Comparison of ENCODE assay signal across 14 cellular contexts in genomic region chr9:112279501-112279900, GRCh38. TPM values are rescaled to one million over a fixed set of nuclear protein-coding genes. Genes with fewer than 3 reads are reported as not detected.
DNase-seq lines count a peak whose midpoint lies in the region; ATAC-seq and TF ChIP-seq lines count a peak whose summit lies in the region.
"Had no signal": no experiment of that assay in that cellular context is flagged by ENCODE, and none has a peak within 500 bp of the region (broad histone marks: within the 10 kb centered on the region; RNA-seq: fewer than 3 reads in every experiment).

No MANE protein-coding gene starts in this region.

- no peaks in the 10 kb centered on the region for H3K36me3 ChIP-seq in GM23338 (ENCODE audit: insufficient read depth)
- no peaks in the 10 kb centered on the region for H3K36me3 ChIP-seq in testis (ENCODE audit: low read depth, missing control alignments)
- H3K36me3 ChIP-seq: HAP-1 had no signal

- H3F3A ChIP-seq in GM23338 (replicated peaks; ENCODE audit: low read depth), result no peaks in the 10 kb centered on the region

- ATAC-seq in activated T-cell treated with anti-CD3 and anti-CD28 coated beads, Interleukin-2, amount 50 U/mL, for 72 hours (replicated peaks in 1 of 2), result peak; percentile 29 to 65
- no peak for ATAC-seq in GM23338
- ATAC-seq in activated T-helper 17 cell treated with anti-CD3 and anti-CD28 coated beads, Interleukin-2, amount 50 U/mL, for 72 hours (replicated peaks), result peak; percentile 26

- H3K27ac ChIP-seq in GM23338 (ENCODE audit: low read depth), result no peak overlapping the region
- H3K27ac ChIP-seq in testis, result no peak overlapping the region
- H3K27ac ChIP-seq: GM23248 had no signal

- H3K4me1 ChIP-seq in GM23338 (ENCODE audit: insufficient read depth) (peaks cover 13% of the 10 kb centered on the region; the same call in 1 of the 2 replicates), testis (no peaks in the 10 kb centered on the region)
- H3K4me1 ChIP-seq: HAP-1 had no signal

- no peak overlapping the region for H3K4me3 Mint-ChIP-seq in activated T-cell treated with anti-CD3 and anti-CD28 coated beads, Interleukin-2, amount 50 U/mL, for 72 hours
- no peak overlapping the region for H3K4me3 Mint-ChIP-seq in GM23338
- no peak overlapping the region for H3K4me3 Mint-ChIP-seq in activated T-helper 17 cell treated with anti-CD3 and anti-CD28 coated beads, Interleukin-2, amount 50 U/mL, for 72 hours
- H3K4me3 Mint-ChIP-seq: CD4-positive, alpha-beta memory T cell; HFFc6 had no signal

- no peak for DNase-seq in activated T-cell treated with anti-CD3 and anti-CD28 coated beads, Interleukin-2, amount 50 U/mL, for 72 hours
- DNase-seq in activated T-cell treated with anti-CD3 and anti-CD28 coated beads, Interleukin-2, amount 50 U/mL, for 1 hour, result no peak
- DNase-seq in GM23338 (ENCODE audit: low spot score), result no peak
- no peak for DNase-seq in testis
- DNase-seq in NCI-H524 treated with DMSO at 0.1 percent for 48 hours (lab: John Stamatoyannopoulos, UW), result no peak
- DNase-seq: C1 segment of cervical spinal cord; Caco-2; CD4-positive, alpha-beta memory T cell; DMS153; DND-41; GM23248; HFFc6 had no signal

- no peak overlapping the region for H3K27ac Mint-ChIP-seq in activated T-cell treated with anti-CD3 and anti-CD28 coated beads, Interleukin-2, amount 50 U/mL, for 72 hours
- H3K27ac Mint-ChIP-seq in GM23338, result peak overlapping the region; percentile 61; the same call in 1 of the 2 replicates
- H3K27ac Mint-ChIP-seq in activated T-helper 17 cell treated with anti-CD3 and anti-CD28 coated beads, Interleukin-2, amount 50 U/mL, for 72 hours, result no peak overlapping the region
- H3K27ac Mint-ChIP-seq: HFFc6 had no signal

- H3K27me3 ChIP-seq in GM23338 (ENCODE audit: insufficient read depth) (no peaks in the 10 kb centered on the region), testis (no peaks in the 10 kb centered on the region)

- TF ChIP-seq CTCF in GM23338 (conservative IDR thresholded peaks at IDR 0.05; ENCODE audit: low read depth in 2 of 2), result no peak
- no peak for TF ChIP-seq CTCF in testis (IDR thresholded peaks at IDR 0.05)

- H3K4me2 ChIP-seq in GM23338, result no peak overlapping the region

- H3K9me3 Mint-ChIP-seq in activated T-cell treated with anti-CD3 and anti-CD28 coated beads, Interleukin-2, amount 50 U/mL, for 72 hours, result peaks cover 3 to 8% of the 10 kb centered on the region in 2 donors
- H3K9me3 Mint-ChIP-seq in GM23338, result peaks cover 19% of the 10 kb centered on the region
- no peaks in the 10 kb centered on the region for H3K9me3 Mint-ChIP-seq in activated T-helper 17 cell treated with anti-CD3 and anti-CD28 coated beads, Interleukin-2, amount 50 U/mL, for 72 hours

- peaks cover 11 to 20% of the 10 kb centered on the region in 2 donors for H3K36me3 Mint-ChIP-seq in activated T-cell treated with anti-CD3 and anti-CD28 coated beads, Interleukin-2, amount 50 U/mL, for 72 hours (ENCODE audit: insufficient read depth in 2 of 2)
- H3K36me3 Mint-ChIP-seq in GM23338 (ENCODE audit: low read depth), result peaks cover 20% of the 10 kb centered on the region
- peaks cover 30% of the 10 kb centered on the region for H3K36me3 Mint-ChIP-seq in activated T-helper 17 cell treated with anti-CD3 and anti-CD28 coated beads, Interleukin-2, amount 50 U/mL, for 72 hours (ENCODE audit: low read depth)

- H4K20me1 ChIP-seq in GM23338 (replicated peaks; ENCODE audit: insufficient read depth), result 0 out of 2 replicates have a peak, but pooled peaks cover 10% of the 10 kb centered on the region

- H2AFZ ChIP-seq in GM23338, result no peak overlapping the region
- H2AFZ ChIP-seq: GM23248 had no signal

- peaks cover 37% of the 10 kb centered on the region for H3K4me1 Mint-ChIP-seq in activated T-cell treated with anti-CD3 and anti-CD28 coated beads, Interleukin-2, amount 50 U/mL, for 72 hours (ENCODE audit: low read depth)
- peaks cover 29% of the 10 kb centered on the region; the same call in 2 of the 3 replicates for H3K4me1 Mint-ChIP-seq in GM23338
- H3K4me1 Mint-ChIP-seq in activated T-helper 17 cell treated with anti-CD3 and anti-CD28 coated beads, Interleukin-2, amount 50 U/mL, for 72 hours, result peaks cover 26% of the 10 kb centered on the region

- no peaks in the 10 kb centered on the region for H3K27me3 Mint-ChIP-seq in activated T-cell treated with anti-CD3 and anti-CD28 coated beads, Interleukin-2, amount 50 U/mL, for 72 hours (ENCODE audit: low read depth)
- peaks cover 2% of the 10 kb centered on the region for H3K27me3 Mint-ChIP-seq in GM23338 (ENCODE audit: insufficient read depth, low read depth, poor library complexity)
- no peaks in the 10 kb centered on the region for H3K27me3 Mint-ChIP-seq in activated T-helper 17 cell treated with anti-CD3 and anti-CD28 coated beads, Interleukin-2, amount 50 U/mL, for 72 hours
- H3K27me3 Mint-ChIP-seq: CD4-positive, alpha-beta memory T cell had no signal

- H3K4me3 ChIP-seq in GM23338, result no peak overlapping the region
- no peak overlapping the region for H3K4me3 ChIP-seq in testis
- H3K4me3 ChIP-seq: GM23248, HAP-1 had no signal

- no peak for TF ChIP-seq POLR2A in testis (IDR thresholded peaks at IDR 0.05)

- no peaks in the 10 kb centered on the region for H3K9me3 ChIP-seq in testis

- H3K79me2 ChIP-seq in GM23338 (replicated peaks; ENCODE audit: insufficient read depth), result peaks cover 49% of the 10 kb centered on the region

- no peaks in the 10 kb centered on the region for H3K9me2 ChIP-seq in GM23338 (ENCODE audit: insufficient read depth)

- intact Hi-C loops in testis (cut with DNase I; ENCODE audit: low total_unique reads), result no loop called here

TF ChIP-seq in GM23338, 12 proteins besides CTCF, POLR2A, EP300 and RAD21 (continues in another document):
- no peak for TF ChIP-seq POLR2AphosphoS5 (IDR thresholded peaks at IDR 0.05; ENCODE audit: low read depth)
- TF ChIP-seq, protein P1, sequence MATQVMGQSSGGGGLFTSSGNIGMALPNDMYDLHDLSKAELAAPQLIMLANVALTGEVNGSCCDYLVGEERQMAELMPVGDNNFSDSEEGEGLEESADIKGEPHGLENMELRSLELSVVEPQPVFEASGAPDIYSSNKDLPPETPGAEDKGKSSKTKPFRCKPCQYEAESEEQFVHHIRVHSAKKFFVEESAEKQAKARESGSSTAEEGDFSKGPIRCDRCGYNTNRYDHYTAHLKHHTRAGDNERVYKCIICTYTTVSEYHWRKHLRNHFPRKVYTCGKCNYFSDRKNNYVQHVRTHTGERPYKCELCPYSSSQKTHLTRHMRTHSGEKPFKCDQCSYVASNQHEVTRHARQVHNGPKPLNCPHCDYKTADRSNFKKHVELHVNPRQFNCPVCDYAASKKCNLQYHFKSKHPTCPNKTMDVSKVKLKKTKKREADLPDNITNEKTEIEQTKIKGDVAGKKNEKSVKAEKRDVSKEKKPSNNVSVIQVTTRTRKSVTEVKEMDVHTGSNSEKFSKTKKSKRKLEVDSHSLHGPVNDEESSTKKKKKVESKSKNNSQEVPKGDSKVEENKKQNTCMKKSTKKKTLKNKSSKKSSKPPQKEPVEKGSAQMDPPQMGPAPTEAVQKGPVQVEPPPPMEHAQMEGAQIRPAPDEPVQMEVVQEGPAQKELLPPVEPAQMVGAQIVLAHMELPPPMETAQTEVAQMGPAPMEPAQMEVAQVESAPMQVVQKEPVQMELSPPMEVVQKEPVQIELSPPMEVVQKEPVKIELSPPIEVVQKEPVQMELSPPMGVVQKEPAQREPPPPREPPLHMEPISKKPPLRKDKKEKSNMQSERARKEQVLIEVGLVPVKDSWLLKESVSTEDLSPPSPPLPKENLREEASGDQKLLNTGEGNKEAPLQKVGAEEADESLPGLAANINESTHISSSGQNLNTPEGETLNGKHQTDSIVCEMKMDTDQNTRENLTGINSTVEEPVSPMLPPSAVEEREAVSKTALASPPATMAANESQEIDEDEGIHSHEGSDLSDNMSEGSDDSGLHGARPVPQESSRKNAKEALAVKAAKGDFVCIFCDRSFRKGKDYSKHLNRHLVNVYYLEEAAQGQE (IDR thresholded peaks at IDR 0.05; ENCODE audit: unreplicated experiment), result no peak
- no peak for TF ChIP-seq EZH2 (IDR thresholded peaks at IDR 0.05; ENCODE audit: low read depth, unreplicated experiment)

RNA-seq across cellular contexts. Expression of gene PTBP3, which starts 53.9 kb away (rescaled TPM):
- 100 to 1,000 TPM; 125 to 138 TPM for total RNA-seq in activated T-cell treated with anti-CD3 and anti-CD28 coated beads, Interleukin-2, amount 50 U/mL, for 72 hours
- total RNA-seq in GM23338 (2014; rRNA removed; shearing (Covaris generic)), result 91.5 and 92.9 TPM in 2 replicates
- polyA plus RNA-seq in GM23338 (2016; fragmentation: Nextera tagmentation; extraction: Ambion mirVana), result 17.4 and 20.0 TPM in 2 replicates
- total RNA-seq in activated T-helper 17 cell treated with anti-CD3 and anti-CD28 coated beads, Interleukin-2, amount 50 U/mL, for 72 hours, result 100 to 1,000 TPM in 1 of 2 donors, 10 to 100 TPM in 1; 83.5 to 117 TPM
- 100 to 1,000 TPM; 172 to 199 TPM for total RNA-seq in testis
- 44.1 TPM for polyA plus RNA-seq in testis (ENCODE audit: insufficient read depth, low read depth, low replicate concordance)
